In the genomic region with DNA sequence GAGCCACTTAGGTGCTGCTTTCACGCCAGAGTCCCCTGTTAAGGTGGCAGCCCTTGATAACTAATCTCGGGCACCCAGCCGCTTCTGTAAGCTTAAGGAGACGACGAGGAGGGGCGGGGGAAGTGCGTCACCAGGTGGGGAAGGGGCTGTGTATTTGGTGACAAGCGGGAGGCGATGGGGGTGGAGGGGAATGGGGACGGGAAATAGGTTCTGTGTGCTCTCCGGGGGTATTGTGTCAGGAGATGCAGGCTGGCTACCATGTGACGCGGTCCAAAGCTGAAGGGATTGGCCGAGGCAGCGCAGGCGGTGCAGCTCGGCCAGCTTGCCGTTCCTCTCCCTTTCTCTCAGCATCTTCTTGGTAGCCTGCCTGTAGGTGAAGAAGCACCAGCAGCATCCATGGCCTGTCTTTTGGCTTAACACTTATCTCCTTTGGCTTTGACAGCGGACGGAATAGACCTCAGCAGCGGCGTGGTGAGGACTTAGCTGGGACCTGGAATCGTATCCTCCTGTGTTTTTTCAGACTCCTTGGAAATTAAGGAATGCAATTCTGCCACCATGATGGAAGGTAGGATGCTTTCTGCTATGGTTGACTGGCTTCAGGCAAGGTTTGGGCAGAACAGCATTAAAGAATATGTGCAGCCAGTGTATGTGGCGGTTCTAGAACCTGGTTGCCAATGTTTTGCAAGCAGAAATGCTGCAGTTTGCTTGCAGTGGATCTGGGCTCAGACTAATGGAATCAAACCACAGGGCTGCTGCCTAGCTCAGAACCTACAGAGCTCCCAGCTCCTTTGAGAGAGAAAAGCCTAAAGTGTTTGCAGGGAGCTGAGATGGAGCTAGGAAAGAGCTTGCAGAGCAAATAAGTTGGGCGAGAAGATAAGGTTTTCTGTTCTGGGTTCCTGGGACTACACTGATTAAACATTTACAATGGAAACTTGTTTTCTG, we compare ENCODE assay signal across 9 cellular contexts. TPM values are rescaled to one million over a fixed set of nuclear protein-coding genes. Genes with fewer than 3 reads are reported as not detected.
DNase-seq lines count a peak whose midpoint lies in the region; ATAC-seq and TF ChIP-seq lines count a peak whose summit lies in the region.
"Had no signal": no experiment of that assay in that cellular context is flagged by ENCODE, and none has a peak within 500 bp of the region (broad histone marks: within the 10 kb centered on the region; RNA-seq: fewer than 3 reads in every experiment).

A gene with protein sequence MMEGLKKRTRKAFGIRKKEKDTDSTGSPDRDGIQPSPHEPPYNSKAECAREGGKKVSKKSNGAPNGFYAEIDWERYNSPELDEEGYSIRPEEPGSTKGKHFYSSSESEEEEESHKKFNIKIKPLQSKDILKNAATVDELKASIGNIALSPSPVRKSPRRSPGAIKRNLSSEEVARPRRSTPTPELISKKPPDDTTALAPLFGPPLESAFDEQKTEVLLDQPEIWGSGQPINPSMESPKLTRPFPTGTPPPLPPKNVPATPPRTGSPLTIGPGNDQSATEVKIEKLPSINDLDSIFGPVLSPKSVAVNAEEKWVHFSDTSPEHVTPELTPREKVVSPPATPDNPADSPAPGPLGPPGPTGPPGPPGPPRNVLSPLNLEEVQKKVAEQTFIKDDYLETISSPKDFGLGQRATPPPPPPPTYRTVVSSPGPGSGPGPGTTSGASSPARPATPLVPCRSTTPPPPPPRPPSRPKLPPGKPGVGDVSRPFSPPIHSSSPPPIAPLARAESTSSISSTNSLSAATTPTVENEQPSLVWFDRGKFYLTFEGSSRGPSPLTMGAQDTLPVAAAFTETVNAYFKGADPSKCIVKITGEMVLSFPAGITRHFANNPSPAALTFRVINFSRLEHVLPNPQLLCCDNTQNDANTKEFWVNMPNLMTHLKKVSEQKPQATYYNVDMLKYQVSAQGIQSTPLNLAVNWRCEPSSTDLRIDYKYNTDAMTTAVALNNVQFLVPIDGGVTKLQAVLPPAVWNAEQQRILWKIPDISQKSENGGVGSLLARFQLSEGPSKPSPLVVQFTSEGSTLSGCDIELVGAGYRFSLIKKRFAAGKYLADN (plus strand): TSS at position 350 of the 942 bp plus-strand sequence. CDS start 206 bp downstream, at position 556.

- POLR2A ChIA-PET in CD4-positive, alpha-beta memory T cell (lab: Charles Lee; ENCODE audit: partially characterized antibody), result no interaction called here

- no peaks in the 10 kb centered on the region for H3K9me3 ChIP-seq in CD4-positive, alpha-beta memory T cell (ENCODE audit: control insufficient read depth in 1 of 2, low read length in 2 of 2)

- intact Hi-C loops in CD4-positive, alpha-beta memory T cell (cut with micrococcal nuclease), result no loop called here
- intact Hi-C loops in posterior vena cava (cut with DNase I), result no loop called here

- H3K4me1 ChIP-seq in CD4-positive, alpha-beta memory T cell (ENCODE audit: insufficient read depth, low read length), result peaks cover 7% of the 10 kb centered on the region

- peak in 1 of 5 donors; percentile 41 for DNase-seq in CD4-positive, alpha-beta memory T cell
- peak; percentile 38 for DNase-seq in NCI-H1105 treated with DMSO at 0.1 percent for 48 hours (lab: John Stamatoyannopoulos, UW)
- peak in 50 of 51 donors; percentile 30 to 91 (median 78) for DNase-seq in hypothalamus (lab: John Stamatoyannopoulos, UW)
- DNase-seq in posterior vena cava (ENCODE audit: low spot score), result peak; percentile 90
- DNase-seq in NCI-H2196 treated with DMSO at 0.1 percent for 48 hours (lab: John Stamatoyannopoulos, UW; ENCODE audit: unreplicated experiment), result no peak
- no peak for DNase-seq in NOMO-1 (lab: John Stamatoyannopoulos, UW; ENCODE audit: unreplicated experiment in 2 of 2)

- peak within 1 kb of the TSS in 1 of 2 donors; percentile 17 for H3K4me3 ChIP-seq in CD4-positive, alpha-beta memory T cell (ENCODE audit: low read length in 2 of 2)

- H3K27me3 ChIP-seq in CD4-positive, alpha-beta memory T cell (ENCODE audit: insufficient read depth, low read length), result no peaks in the 10 kb centered on the region

- peak within 1 kb of the TSS; percentile 55 to 93 (median 84) for H3K4me3 Mint-ChIP-seq in CD4-positive, alpha-beta memory T cell
- peak within 1 kb of the TSS; percentile 88 to 91 (median 90) for H3K4me3 Mint-ChIP-seq in brain

- no peaks in the 10 kb centered on the region for H3K36me3 ChIP-seq in CD4-positive, alpha-beta memory T cell (ENCODE audit: insufficient read depth, low read length)

- CTCF ChIA-PET in CD4-positive, alpha-beta memory T cell (lab: Charles Lee; ENCODE audit: partially characterized antibody), result no interaction called here

- ATAC-seq in GM18873 (IDR thresholded peaks at IDR 0.05; ENCODE audit: low FRiP score, unreplicated experiment), result no peak
- ATAC-seq: HCT116 had no signal

- peaks cover 5 to 16% (median 13%) of the 10 kb centered on the region in 4 donors for H3K4me1 Mint-ChIP-seq in CD4-positive, alpha-beta memory T cell
- H3K4me1 Mint-ChIP-seq in brain, result peaks cover 65% of the 10 kb centered on the region

- peaks cover 0 to 3% (median 0%) of the 10 kb centered on the region in 8 donors for H3K9me3 Mint-ChIP-seq in CD4-positive, alpha-beta memory T cell
- H3K9me3 Mint-ChIP-seq in brain, result no peaks in the 10 kb centered on the region

- no peaks in the 10 kb centered on the region for H3K36me3 Mint-ChIP-seq in CD4-positive, alpha-beta memory T cell
- H3K36me3 Mint-ChIP-seq in brain, result no peaks in the 10 kb centered on the region

- no peak within 1 kb of the TSS for H3K27ac Mint-ChIP-seq in CD4-positive, alpha-beta memory T cell
- H3K27ac Mint-ChIP-seq in brain, result peak within 1 kb of the TSS; percentile 92 to 99 (median 97)

- TF ChIP-seq CTCF in brain (conservative IDR thresholded peaks at IDR 0.05), result no peak

- no peak within 1 kb of the TSS for H3K27ac ChIP-seq in CD4-positive, alpha-beta memory T cell (ENCODE audit: low read depth, low read length)

- H3K27me3 Mint-ChIP-seq in CD4-positive, alpha-beta memory T cell, result peaks cover 35 to 40% of the 10 kb centered on the region in 2 donors
- peaks cover 26% of the 10 kb centered on the region for H3K27me3 Mint-ChIP-seq in brain

RNA-seq across cellular contexts. Expression of the gene that starts here (rescaled TPM):
- not detected for total RNA-seq in CD4-positive, alpha-beta memory T cell
- not detected for polyA plus RNA-seq in CD4-positive, alpha-beta memory T cell
- 10.7 TPM for polyA plus RNA-seq in brain (ENCODE audit: insufficient read depth, low read depth, low replicate concordance)
- 10 to 100 TPM; 25.6 to 40.2 TPM for total RNA-seq in posterior vena cava

Comparison
In these comparisons a context has a peak if more than half of its experiments do, and no peak if none do; other contexts are left out.
1. RNA of the gene that starts here (total RNA-seq): 25.6 to 40.2 TPM in posterior vena cava; not detected in CD4-positive, alpha-beta memory T cell; every median in the first group is over 10 times any median in the second.
2. RNA of the gene that starts here (polyA plus RNA-seq): 10.7 TPM in brain (single experiment); not detected in CD4-positive, alpha-beta memory T cell; every median in the first group is over 10 times any median in the second.
3. DNase-seq: peak in NCI-H1105 treated with DMSO at 0.1 percent for 48 hours (single experiment), hypothalamus (50 of 51) and posterior vena cava (single experiment); none in NCI-H2196 treated with DMSO at 0.1 percent for 48 hours (single experiment) and NOMO-1 (0 of 2).
4. H3K27ac Mint-ChIP-seq: peak in brain (5 of 5); none in CD4-positive, alpha-beta memory T cell (0 of 7).